8 cellular contexts compared by ENCODE assay signal in the genomic region with DNA sequence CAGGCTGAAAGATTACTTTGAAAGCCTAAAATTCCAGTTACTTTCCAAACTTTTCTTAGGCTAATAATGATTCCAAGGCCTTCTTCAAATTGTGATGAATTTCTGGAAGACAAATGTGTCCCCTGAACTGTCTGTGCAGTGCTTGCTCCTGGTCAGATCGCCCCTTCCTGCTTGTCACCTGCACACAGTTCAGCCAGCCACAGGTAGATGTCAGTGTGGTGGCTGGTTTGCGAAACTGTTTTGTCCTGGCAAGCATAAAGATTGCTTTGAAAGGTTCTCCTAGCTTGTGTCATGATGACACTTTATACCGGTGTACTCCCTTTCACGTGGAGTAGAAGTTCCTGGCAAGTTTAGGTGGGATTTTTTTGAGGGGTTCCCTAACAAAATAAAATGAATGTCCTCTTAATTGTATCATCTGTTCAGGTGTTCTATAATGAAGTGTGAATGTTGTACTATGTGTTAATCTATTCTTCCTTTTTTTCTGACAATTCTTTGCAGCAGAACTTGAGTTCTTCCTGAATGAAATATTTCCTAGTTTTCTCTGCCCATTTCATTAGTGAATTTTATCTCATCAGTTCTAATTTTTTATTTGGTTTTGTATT.
A peak's percentile ranks its signal among the peaks of the same experiment; 100 is the strongest.
DNase-seq lines count a peak whose midpoint lies in the region; ATAC-seq, FAIRE-seq and TF ChIP-seq lines count a peak whose summit lies in the region.

No MANE protein-coding gene starts in this region.

- H3K4me3 ChIP-seq in left ventricle myocardium inferior: no peak overlapping the region

- peak; percentile 72 for ATAC-seq in HG02970 (IDR thresholded peaks at IDR 0.05; ENCODE audit: low FRiP score, unreplicated experiment)

- intact Hi-C loops in left ventricle myocardium inferior (cut with micrococcal nuclease): no loop called here

- H3K27me3 ChIP-seq in left ventricle myocardium inferior (ENCODE audit: low read depth): no peaks in the 10 kb centered on the region

- H3K36me3 ChIP-seq in left ventricle myocardium inferior: no peaks in the 10 kb centered on the region

- DNase-seq in activated gamma-delta T cell treated with Interleukin-2 at 50 U/mL for 16 hours (peak; percentile 55), activated gamma-delta T cell (lab: John Stamatoyannopoulos, UW) (no peak), NCI-H2227 (lab: John Stamatoyannopoulos, UW; ENCODE audit: unreplicated experiment) (peak; percentile 37), left ventricle myocardium inferior (no peak), frontal cortex (ENCODE audit: low spot score in 2 of 2) (no peak)
- peak; percentile 41 for DNase-seq in activated T-cell treated with anti-CD3 and anti-CD28 coated beads, Interleukin-2, amount 50 U/mL, for 1 hour
- peak; percentile 9 to 22 for DNase-seq in stimulated activated CD4-positive, alpha-beta T cell treated with anti-CD3 and anti-CD28 coated beads, Interleukin-2, amount 100 ng/mL, for 24 hours

- peaks cover 25% of the 10 kb centered on the region for H3K4me1 ChIP-seq in left ventricle myocardium inferior

- no peaks in the 10 kb centered on the region for H3K9me3 ChIP-seq in left ventricle myocardium inferior (replicated peaks)

- no peak for FAIRE-seq in frontal cortex (lab: Jason Lieb, UNC)

- H3K27ac ChIP-seq in left ventricle myocardium inferior (replicated peaks): peak overlapping the region; percentile 7

- peak; percentile 72 for TF ChIP-seq CTCF in left ventricle myocardium inferior (IDR thresholded peaks at IDR 0.05; ENCODE audit: borderline replicate concordance)

Comparison
In these comparisons a context has a peak if more than half of its experiments do, and no peak if none do; other contexts are left out.
1. DNase-seq: peak in activated gamma-delta T cell treated with Interleukin-2 at 50 U/mL for 16 hours (single experiment), NCI-H2227 (single experiment), activated T-cell treated with anti-CD3 and anti-CD28 coated beads, Interleukin-2, amount 50 U/mL, for 1 hour (single experiment) and stimulated activated CD4-positive, alpha-beta T cell treated with anti-CD3 and anti-CD28 coated beads, Interleukin-2, amount 100 ng/mL, for 24 hours (2 of 2); none in activated gamma-delta T cell (single experiment), left ventricle myocardium inferior (single experiment) and frontal cortex (0 of 2).